8 cellular contexts compared by ENCODE assay signal in genomic region chr20:32820698-32821378, GRCh38. TPM values are rescaled to one million over a fixed set of nuclear protein-coding genes. Genes with fewer than 3 reads are reported as not detected.
DNase-seq lines count a peak whose midpoint lies in the region; ATAC-seq and TF ChIP-seq lines count a peak whose summit lies in the region.

No MANE protein-coding gene starts in this region.

- peaks cover 52% of the 10 kb centered on the region for H4K20me1 ChIP-seq in hepatocyte (ENCODE audit: insufficient read depth, poor library complexity, severe bottlenecking)

- peak overlapping the region; percentile 78 for H3K4me3 ChIP-seq in hepatocyte

- DNase-seq in NCI-H345 (lab: John Stamatoyannopoulos, UW) (peak; percentile 51), NCI-H345 treated with DMSO at 0.1 percent for 48 hours (lab: John Stamatoyannopoulos, UW; ENCODE audit: unreplicated experiment) (no peak), hepatocyte (ENCODE audit: low spot score) (no peak), omental fat pad (ENCODE audit: low spot score) (no peak)
- DNase-seq in activated CD4-positive, alpha-beta memory T cell treated with anti-CD3 and anti-CD28 coated beads, Interleukin-2, amount 10 ng/mL, durations not matched to agents 7 days and 5 days = peak; percentile 24
- DNase-seq in stimulated activated naive B cell treated with anti-CD40 and anti-IgM and Interleukin-4, amounts not matched to agents 10 μg/mL and 1 μg/mL and 100 μg/mL, for 72 hours = no peak

- no peaks in the 10 kb centered on the region for H3K9me2 ChIP-seq in hepatocyte (replicated peaks; ENCODE audit: insufficient read depth)

- peaks cover 30% of the 10 kb centered on the region for H3K36me3 Mint-ChIP-seq in activated CD4-positive, alpha-beta memory T cell treated with anti-CD3 and anti-CD28 coated beads, Interleukin-2, amount 10 ng/mL, durations not matched to agents 7 days and 5 days (ENCODE audit: low read depth)
- peaks cover 1 to 23% of the 10 kb centered on the region in 2 donors for H3K36me3 Mint-ChIP-seq in stimulated activated naive B cell treated with anti-CD40 and anti-IgM and Interleukin-4, amounts not matched to agents 10 μg/mL and 1 μg/mL and 100 μg/mL, for 72 hours

- no peaks in the 10 kb centered on the region for H3K9me3 Mint-ChIP-seq in activated CD4-positive, alpha-beta memory T cell treated with anti-CD3 and anti-CD28 coated beads, Interleukin-2, amount 10 ng/mL, durations not matched to agents 7 days and 5 days
- H3K9me3 Mint-ChIP-seq in stimulated activated naive B cell treated with anti-CD40 and anti-IgM and Interleukin-4, amounts not matched to agents 10 μg/mL and 1 μg/mL and 100 μg/mL, for 72 hours = no peaks in the 10 kb centered on the region

- H3K4me1 Mint-ChIP-seq in activated CD4-positive, alpha-beta memory T cell treated with anti-CD3 and anti-CD28 coated beads, Interleukin-2, amount 10 ng/mL, durations not matched to agents 7 days and 5 days = peaks cover 42% of the 10 kb centered on the region
- H3K4me1 Mint-ChIP-seq in stimulated activated naive B cell treated with anti-CD40 and anti-IgM and Interleukin-4, amounts not matched to agents 10 μg/mL and 1 μg/mL and 100 μg/mL, for 72 hours = peaks cover 33 to 39% of the 10 kb centered on the region in 2 donors

- TF ChIP-seq CTCF in hepatocyte (IDR thresholded peaks at IDR 0.05; ENCODE audit: poor library complexity) = no peak
- TF ChIP-seq CTCF in omental fat pad (IDR thresholded peaks at IDR 0.05) = no peak

- WGBS in hepatocyte (ENCODE audit: low lambda C conversion rate, missing lambda C conversion rate) = 80% methylated on average over 25 of the region's 25 CpGs

- H3K27me3 ChIP-seq in hepatocyte = no peaks in the 10 kb centered on the region

- H3K9me3 ChIP-seq in hepatocyte (ENCODE audit: low read depth) = no peaks in the 10 kb centered on the region

- H3K27ac ChIP-seq in hepatocyte = peak overlapping the region; percentile 90

- ATAC-seq in stimulated activated naive B cell treated with anti-CD40 and anti-IgM and Interleukin-4, amounts not matched to agents 10 μg/mL and 1 μg/mL and 100 μg/mL, for 72 hours (replicated peaks) = no peak
- ATAC-seq in omental fat pad (ENCODE audit: low FRiP score) (no peak), HG03342 (IDR thresholded peaks at IDR 0.05; ENCODE audit: unreplicated experiment) (no peak), HG02763 (IDR thresholded peaks at IDR 0.05; ENCODE audit: unreplicated experiment) (no peak)

- H3K27ac Mint-ChIP-seq in activated CD4-positive, alpha-beta memory T cell treated with anti-CD3 and anti-CD28 coated beads, Interleukin-2, amount 10 ng/mL, durations not matched to agents 7 days and 5 days = peak overlapping the region; percentile 98
- H3K27ac Mint-ChIP-seq in stimulated activated naive B cell treated with anti-CD40 and anti-IgM and Interleukin-4, amounts not matched to agents 10 μg/mL and 1 μg/mL and 100 μg/mL, for 72 hours = peak overlapping the region; percentile 98

- CTCF ChIA-PET in activated CD4-positive, alpha-beta memory T cell treated with anti-CD3 and anti-CD28 coated beads, Interleukin-2, amount 10 ng/mL, durations not matched to agents 7 days and 5 days (lab: Charles Lee) = interaction anchor here (1.2 to 1.6 kb wide), 3 partner anchors 9 to 31 kb away, joined by 3 to 6 read pairs (median 3); no protein-coding TSS in a partner anchor

- peaks cover 14% of the 10 kb centered on the region for H3K4me1 ChIP-seq in hepatocyte (ENCODE audit: insufficient read depth)

- no peaks in the 10 kb centered on the region for H3K27me3 Mint-ChIP-seq in activated CD4-positive, alpha-beta memory T cell treated with anti-CD3 and anti-CD28 coated beads, Interleukin-2, amount 10 ng/mL, durations not matched to agents 7 days and 5 days
- H3K27me3 Mint-ChIP-seq in stimulated activated naive B cell treated with anti-CD40 and anti-IgM and Interleukin-4, amounts not matched to agents 10 μg/mL and 1 μg/mL and 100 μg/mL, for 72 hours = no peaks in the 10 kb centered on the region

- peak overlapping the region; percentile 91 for H3K4me2 ChIP-seq in hepatocyte

- H3K79me2 ChIP-seq in hepatocyte = peaks cover 58% of the 10 kb centered on the region

- no peak overlapping the region for H2AFZ ChIP-seq in hepatocyte

- H3K36me3 ChIP-seq in hepatocyte (replicated peaks; ENCODE audit: insufficient read depth, low read depth) = no peaks in the 10 kb centered on the region

- peak overlapping the region; percentile 99 for H3K4me3 Mint-ChIP-seq in activated CD4-positive, alpha-beta memory T cell treated with anti-CD3 and anti-CD28 coated beads, Interleukin-2, amount 10 ng/mL, durations not matched to agents 7 days and 5 days
- peak overlapping the region; percentile 93 to 96 for H3K4me3 Mint-ChIP-seq in stimulated activated naive B cell treated with anti-CD40 and anti-IgM and Interleukin-4, amounts not matched to agents 10 μg/mL and 1 μg/mL and 100 μg/mL, for 72 hours

- POLR2A ChIA-PET in activated CD4-positive, alpha-beta memory T cell treated with anti-CD3 and anti-CD28 coated beads, Interleukin-2, amount 10 ng/mL, durations not matched to agents 7 days and 5 days (lab: Charles Lee) = interaction anchor here (1.1 to 3.8 kb wide), 11 partner anchors 8 to 140 kb away, joined by 3 to 18 read pairs (median 4); partner anchors contain the start of gene COMMD7

RNA-seq across cellular contexts. Expression of gene MAPRE1, which starts 1.1 kb away (rescaled TPM):
- 100 to 1,000 TPM; 134 to 135 TPM for total RNA-seq in activated CD4-positive, alpha-beta memory T cell treated with anti-CD3 and anti-CD28 coated beads, Interleukin-2, amount 10 ng/mL, durations not matched to agents 7 days and 5 days
- 141 and 147 TPM in 2 replicates for total RNA-seq in hepatocyte
- 54.8 and 67.7 TPM in 2 replicates for polyA plus RNA-seq in hepatocyte
- 100 to 1,000 TPM in 1 of 4 donors, 10 to 100 TPM in 3; 77.1 to 113 (median 89.5) TPM for total RNA-seq in omental fat pad

RNA-seq across cellular contexts. Expression of gene EFCAB8, which starts 37.9 kb away (rescaled TPM):
- total RNA-seq in activated CD4-positive, alpha-beta memory T cell treated with anti-CD3 and anti-CD28 coated beads, Interleukin-2, amount 10 ng/mL, durations not matched to agents 7 days and 5 days = under 1 TPM; 0.25 to 0.55 TPM
- 0.53 TPM in 1 of 2 replicates, not detected in the other for total RNA-seq in hepatocyte
- not detected in 2 replicates for polyA plus RNA-seq in hepatocyte
- total RNA-seq in omental fat pad = under 1 TPM in 1 of 4 donors, not detected in 3; 0.24 TPM

RNA-seq across cellular contexts. Expression of gene DNMT3B, which starts 58.7 kb away (rescaled TPM):
- 1 to 10 TPM; 2.2 to 2.4 TPM for total RNA-seq in activated CD4-positive, alpha-beta memory T cell treated with anti-CD3 and anti-CD28 coated beads, Interleukin-2, amount 10 ng/mL, durations not matched to agents 7 days and 5 days
- total RNA-seq in hepatocyte (4.3 and 4.5 TPM in 2 replicates), omental fat pad (1 to 10 TPM in 1 of 4 donors, under 1 TPM in 3; 0.24 to 2.0 (median 0.44) TPM)
- 5.2 and 5.3 TPM in 2 replicates for polyA plus RNA-seq in hepatocyte

Comparison
In these comparisons a context has a peak if more than half of its experiments do, and no peak if none do; other contexts are left out.
1. DNase-seq: peak in NCI-H345 (single experiment) and activated CD4-positive, alpha-beta memory T cell treated with anti-CD3 and anti-CD28 coated beads, Interleukin-2, amount 10 ng/mL, durations not matched to agents 7 days and 5 days (single experiment); none in NCI-H345 treated with DMSO at 0.1 percent for 48 hours (single experiment), hepatocyte (single experiment), stimulated activated naive B cell treated with anti-CD40 and anti-IgM and Interleukin-4, amounts not matched to agents 10 μg/mL and 1 μg/mL and 100 μg/mL, for 72 hours (single experiment) and omental fat pad (single experiment).